26 cellular contexts compared by ENCODE assay signal in the genomic region with DNA sequence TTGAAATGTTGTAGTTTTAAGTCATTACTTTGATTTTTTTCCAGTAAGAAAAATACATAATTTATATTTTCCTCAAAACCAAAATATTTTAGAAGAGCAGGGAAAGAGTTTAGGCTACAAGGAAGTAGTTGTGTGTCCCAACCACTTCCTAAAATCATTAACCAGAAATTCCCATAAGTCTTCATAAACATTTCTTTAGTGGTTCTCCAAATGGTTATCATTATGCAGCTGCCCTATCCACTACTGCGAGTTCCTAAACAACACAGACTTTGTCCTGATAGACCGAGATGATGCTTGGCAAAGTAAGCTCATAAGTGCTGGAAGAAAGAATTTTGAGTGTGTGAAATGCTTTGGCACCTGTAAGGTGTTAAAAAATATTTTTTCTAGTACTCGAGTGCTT.
DNase-seq lines count a peak whose midpoint lies in the region; ATAC-seq and TF ChIP-seq lines count a peak whose summit lies in the region.
"Had no signal": no experiment of that assay in that cellular context is flagged by ENCODE, and none has a peak within 500 bp of the region (broad histone marks: within the 10 kb centered on the region; RNA-seq: fewer than 3 reads in every experiment).

No MANE protein-coding gene starts in this region.

- H3K4me2 ChIP-seq in DND-41 (ENCODE audit: insufficient read depth, low read length), result 0 out of 2 replicates have a peak overlapping the region, but pooled peaks have one; percentile 63

- H4K20me1 ChIP-seq in DND-41 (ENCODE audit: insufficient read depth, low read length), result no peaks in the 10 kb centered on the region

- H3K36me3 Mint-ChIP-seq in T-helper 2 cell treated with Interferon-gamma antibody and Interleukin-4, amounts not matched to agents 5 μg/mL and 100 μg/mL, for 36 hours (ENCODE audit: low read depth), result peaks cover 12% of the 10 kb centered on the region
- H3K36me3 Mint-ChIP-seq: naive B cell had no signal

- peak overlapping the region; percentile 42; the same call in 1 of the 2 replicates for H3K9ac ChIP-seq in DND-41 (ENCODE audit: low read depth, low read length)

- H3K27me3 ChIP-seq in DND-41 (ENCODE audit: insufficient read depth, low read length, poor library complexity), result no peaks in the 10 kb centered on the region
- H3K27me3 ChIP-seq: dorsolateral prefrontal cortex, right lobe of liver, SJSA1 had no signal

- H3K27ac ChIP-seq in DND-41 (ENCODE audit: low read length), result peak overlapping the region; percentile 79
- H3K27ac ChIP-seq: 22Rv1, dorsolateral prefrontal cortex, HL-60, right lobe of liver, SJSA1 had no signal

- H3K4me3 ChIP-seq in DND-41 (ENCODE audit: low read depth in 1 of 2, low read length in 2 of 2) (no peak overlapping the region), fibroblast of villous mesenchyme (ENCODE audit: low read depth, low read length) (no peak overlapping the region)
- H3K4me3 ChIP-seq: dorsolateral prefrontal cortex, right lobe of liver, SJSA1 had no signal

- peaks cover 4% of the 10 kb centered on the region for H3K9me3 ChIP-seq in DND-41 (ENCODE audit: insufficient read depth, low read length, severe bottlenecking)
- H3K9me3 ChIP-seq: Caco-2, right lobe of liver, SJSA1 had no signal

- peaks cover 33% of the 10 kb centered on the region for H3K4me1 ChIP-seq in DND-41 (ENCODE audit: insufficient read depth, low read length)

- H2AFZ ChIP-seq in DND-41 (ENCODE audit: low read depth, low read length), result peak overlapping the region; percentile 68; the same call in 1 of the 2 replicates

- ATAC-seq in DND-41 (ENCODE audit: insufficient read depth, low read depth) (no peak), GM19463 (IDR thresholded peaks at IDR 0.05; ENCODE audit: unreplicated experiment) (no peak), GM19397 (IDR thresholded peaks at IDR 0.05; ENCODE audit: unreplicated experiment) (no peak)
- ATAC-seq: left cardiac atrium, right lobe of liver had no signal

- H3K4me1 Mint-ChIP-seq in T-helper 2 cell treated with Interferon-gamma antibody and Interleukin-4, amounts not matched to agents 5 μg/mL and 100 μg/mL, for 36 hours (ENCODE audit: low read depth), result peaks cover 36% of the 10 kb centered on the region

- peaks cover 7% of the 10 kb centered on the region for H3K9me3 Mint-ChIP-seq in T-helper 2 cell treated with Interferon-gamma antibody and Interleukin-4, amounts not matched to agents 5 μg/mL and 100 μg/mL, for 36 hours
- H3K9me3 Mint-ChIP-seq: naive B cell had no signal

- no peak for TF ChIP-seq CTCF in DND-41 (IDR thresholded peaks at IDR 0.05; ENCODE audit: borderline replicate concordance, extremely low read depth, low read length, poor library complexity, severe bottlenecking)
- no peak for TF ChIP-seq CTCF in fibroblast of villous mesenchyme (IDR thresholded peaks at IDR 0.05; ENCODE audit: insufficient read depth, low read depth, low read length)

- H3K27ac Mint-ChIP-seq in T-helper 2 cell treated with Interferon-gamma antibody and Interleukin-4, amounts not matched to agents 5 μg/mL and 100 μg/mL, for 36 hours, result peak overlapping the region; percentile 93
- H3K27ac Mint-ChIP-seq: H9 had no signal

- no peak for DNase-seq in T-helper 2 cell treated with Interferon-gamma antibody and Interleukin-4, amounts not matched to agents 5 μg/mL and 100 μg/mL, for 36 hours (ENCODE audit: low spot score)
- DNase-seq in T-helper 2 cell, result no peak
- no peak for DNase-seq in DND-41
- peak; percentile 59 for DNase-seq in fibroblast of villous mesenchyme (ENCODE audit: low read depth)
- peak; percentile 81 for DNase-seq in renal cortical epithelial cell (ENCODE audit: low read depth)
- DNase-seq in NCI-H226, result no peak
- DNase-seq: activated CD4-positive, alpha-beta T cell treated with anti-CD3 and anti-CD28 coated beads, Interleukin-2, amount 10 ng/mL, durations not matched to agents 24 days and 14 days; Caco-2; cerebellar nuclear complex; DMS79 treated with DMSO at 0.1 percent for 48 hours; dorsolateral prefrontal cortex; H9; Kasumi-1; left cardiac atrium; mesenchymal stem cell; naive B cell; NCI-H1694; NCI-H2171 treated with DMSO at 0.1 percent for 48 hours; NCI-H526 treated with DMSO at 0.1 percent for 48 hours; right lobe of liver had no signal

- no peaks in the 10 kb centered on the region for H3K36me3 ChIP-seq in DND-41 (ENCODE audit: insufficient read depth, low read length)
- H3K36me3 ChIP-seq: right lobe of liver, SJSA1 had no signal

- no peaks in the 10 kb centered on the region for H3K79me2 ChIP-seq in DND-41 (ENCODE audit: insufficient read depth, low read length)

- H3K27me3 Mint-ChIP-seq in T-helper 2 cell treated with Interferon-gamma antibody and Interleukin-4, amounts not matched to agents 5 μg/mL and 100 μg/mL, for 36 hours (ENCODE audit: low read depth), result peaks cover 2% of the 10 kb centered on the region
- H3K27me3 Mint-ChIP-seq: activated CD4-positive, alpha-beta T cell treated with anti-CD3 and anti-CD28 coated beads, Interleukin-2, amount 10 ng/mL, durations not matched to agents 24 days and 14 days; naive B cell; stimulated activated naive CD8-positive, alpha-beta T cell treated with anti-CD3 and anti-CD28 coated beads, Interleukin-15, Interleukin-2, amounts not matched to agents 100 ng/mL and 50 ng/mL, for 24 hours had no signal

- H3K4me3 Mint-ChIP-seq in T-helper 2 cell treated with Interferon-gamma antibody and Interleukin-4, amounts not matched to agents 5 μg/mL and 100 μg/mL, for 36 hours, result peak overlapping the region; percentile 83
- H3K4me3 Mint-ChIP-seq: H9 had no signal

Comparison
In these comparisons a context has a peak if more than half of its experiments do, and no peak if none do; other contexts are left out.
1. DNase-seq: peak in fibroblast of villous mesenchyme (single experiment) and renal cortical epithelial cell (single experiment); none in T-helper 2 cell treated with Interferon-gamma antibody and Interleukin-4, amounts not matched to agents 5 μg/mL and 100 μg/mL, for 36 hours (single experiment), T-helper 2 cell (0 of 5), DND-41 (single experiment) and NCI-H226 (single experiment).